22 cellular contexts compared by ENCODE assay signal in the genomic region with DNA sequence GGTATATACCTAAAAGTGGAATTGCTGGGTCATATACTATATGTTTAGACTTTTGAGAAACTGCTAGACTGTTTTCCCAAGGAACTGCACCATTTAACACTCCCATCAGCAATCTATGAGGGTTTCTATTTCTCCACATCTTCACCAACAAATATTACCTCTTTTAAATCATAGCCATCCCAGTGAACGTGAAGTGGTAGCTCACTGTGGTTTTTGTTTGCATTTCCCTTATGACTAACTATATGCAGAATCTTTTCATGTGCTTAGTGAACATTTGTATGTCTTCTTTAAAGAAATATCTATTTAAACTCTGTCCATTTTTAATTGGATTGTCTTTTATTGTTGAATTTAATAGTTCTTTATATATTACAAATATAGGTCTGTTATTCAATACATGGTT.
"Had no signal": no experiment of that assay in that cellular context is flagged by ENCODE, and none has a peak within 500 bp of the region (broad histone marks: within the 10 kb centered on the region; RNA-seq: fewer than 3 reads in every experiment).

No MANE protein-coding gene starts in this region.

- ATAC-seq: activated T-cell treated with anti-CD3 and anti-CD28 coated beads, Interleukin-2, amount 50 U/mL, for 4 hours; heart left ventricle; lower lobe of right lung; naive thymus-derived CD4-positive, alpha-beta T cell; sciatic nerve; stimulated activated naive B cell treated with anti-CD40 and anti-IgM and Interleukin-4, amounts not matched to agents 10 μg/mL and 1 μg/mL and 100 μg/mL, for 72 hours; upper lobe of right lung had no signal

- H3K36me3 ChIP-seq: heart left ventricle, lower lobe of right lung, neural progenitor cell, upper lobe of right lung had no signal

- H3K4me1 ChIP-seq: heart left ventricle, lower lobe of right lung, neural progenitor cell, upper lobe of right lung had no signal

- H3K4me2 ChIP-seq: neural progenitor cell, smooth muscle cell had no signal

- H3K9ac ChIP-seq: neural progenitor cell had no signal

- H3K27ac ChIP-seq: epithelial cell of prostate, heart left ventricle, lower lobe of right lung, neural progenitor cell, upper lobe of right lung had no signal

- DNase-seq: activated CD4-positive, alpha-beta T cell treated with anti-CD3 and anti-CD28 coated beads for 4 hours; activated CD4-positive, alpha-beta T cell treated with anti-CD3 and anti-CD28 coated beads, Interleukin-2, amount 50 U/mL, for 48 hours; activated CD4-positive, CD25-positive, alpha-beta regulatory T cell; activated CD8-positive, alpha-beta memory T cell treated with anti-CD3 and anti-CD28 coated beads, Interleukin-2, amount 50 U/mL, for 48 hours; activated naive CD4-positive, alpha-beta T cell; activated T-cell treated with anti-CD3 and anti-CD28 coated beads, Interleukin-2, amount 50 U/mL, for 4 hours; cerebellar nuclear complex; cortex of kidney; endodermal cell; heart left ventricle; islet precursor cell; lower lobe of right lung; naive thymus-derived CD4-positive, alpha-beta T cell; stimulated activated CD4-positive, alpha-beta T cell treated with anti-CD3 and anti-CD28 coated beads, Interleukin-15, amount 100 ng/mL, for 24 hours; stimulated activated CD8-positive, alpha-beta memory T cell treated with anti-CD3 and anti-CD28 coated beads, Interleukin-4, amount 100 ng/mL, for 48 hours; stimulated activated naive B cell treated with anti-CD40 and anti-IgM and Interleukin-4, amounts not matched to agents 10 μg/mL and 1 μg/mL and 100 μg/mL, for 72 hours; T1000; upper lobe of right lung had no signal

- H3K4me3 ChIP-seq: heart left ventricle, lower lobe of right lung, neural progenitor cell, smooth muscle cell, upper lobe of right lung had no signal

- H3K27me3 ChIP-seq: heart left ventricle, neural progenitor cell, upper lobe of right lung had no signal

- H2AFZ ChIP-seq: neural progenitor cell had no signal

- H3K9me3 ChIP-seq: heart left ventricle, lower lobe of right lung, upper lobe of right lung had no signal
